In the genomic region with DNA sequence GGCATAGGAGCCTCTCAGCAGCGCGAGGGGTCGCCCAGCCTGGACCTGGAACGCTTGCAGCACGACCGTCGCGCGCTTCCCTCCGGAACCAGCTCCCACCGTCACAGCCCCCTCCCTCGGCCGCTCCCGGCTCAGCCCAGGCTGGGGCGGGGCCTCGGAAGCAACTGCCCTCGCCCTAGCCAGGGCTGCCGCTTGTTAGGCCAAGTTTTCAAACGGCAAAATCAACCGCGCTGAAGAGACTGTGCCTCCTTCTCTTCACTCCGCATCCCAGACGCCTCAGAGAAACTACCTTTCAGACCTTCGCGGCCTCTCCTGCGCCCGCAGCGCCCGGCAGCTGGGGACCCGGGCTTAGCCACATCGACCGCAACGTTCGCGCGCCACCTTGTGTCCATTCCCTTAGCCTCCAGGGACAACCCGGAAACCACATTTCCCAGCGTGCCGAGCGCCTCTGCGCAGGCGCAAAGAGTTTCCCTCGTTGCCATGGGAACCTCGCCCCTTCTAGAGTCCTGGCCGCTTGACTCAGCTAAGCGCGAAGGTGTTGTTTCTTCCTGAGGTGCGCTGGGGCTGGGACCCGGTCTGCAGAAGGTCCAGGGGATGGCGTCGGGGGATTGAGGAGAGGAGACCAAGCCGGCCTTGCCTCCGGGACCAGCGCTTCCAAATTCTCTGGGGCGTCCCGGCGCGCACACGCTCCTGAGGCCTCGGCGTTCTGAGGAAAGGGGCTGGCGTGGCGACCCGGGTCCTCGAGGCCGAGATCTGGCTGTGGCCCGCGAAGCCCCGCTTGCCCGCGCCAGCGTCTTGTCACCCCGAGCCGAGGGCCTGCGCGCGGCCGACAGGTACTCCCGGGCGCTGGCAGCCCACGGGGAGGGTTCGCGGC, we compare ENCODE assay signal across 8 cellular contexts. TPM values are rescaled to one million over a fixed set of nuclear protein-coding genes. Genes with fewer than 3 reads are reported as not detected.
DNase-seq lines count a peak whose midpoint lies in the region; ATAC-seq, FAIRE-seq and TF ChIP-seq lines count a peak whose summit lies in the region.

No MANE protein-coding gene starts in this region.

- no peak for TF ChIP-seq EP300 in upper lobe of left lung (IDR thresholded peaks at IDR 0.05)

- intact Hi-C loops in heart right ventricle (cut with DNase I) (loop anchor here (1.0 to 10.0 kb wide), 11 partner anchors 29 to 233 kb away; a partner anchor contains a TSS), posterior cingulate gyrus (cut with DNase I) (loop anchor here (1.0 to 5.0 kb wide), 3 partner anchors 51 to 235 kb away; a partner anchor contains a TSS)

- H3K27ac ChIP-seq in adipose tissue (ENCODE audit: low read depth, low read length) (peak overlapping the region; percentile 40), heart right ventricle (peak overlapping the region; percentile 84 to 97 (median 94)), upper lobe of left lung (peak overlapping the region; percentile 86 to 98 (median 90))

- H3K4me3 ChIP-seq in heart right ventricle (peak overlapping the region; percentile 68 to 94 (median 78)), upper lobe of left lung (peak overlapping the region; percentile 76 to 98 (median 87))

- H3K27me3 ChIP-seq in heart right ventricle (no peaks in the 10 kb centered on the region), upper lobe of left lung (no peaks in the 10 kb centered on the region)

- peaks cover 0 to 7% (median 0%) of the 10 kb centered on the region in 9 donors for H3K36me3 ChIP-seq in heart right ventricle
- H3K36me3 ChIP-seq in upper lobe of left lung: no peaks in the 10 kb centered on the region

- H3K4me1 ChIP-seq in heart right ventricle (peaks cover 4 to 27% (median 19%) of the 10 kb centered on the region in 9 donors), upper lobe of left lung (peaks cover 17 to 22% (median 19%) of the 10 kb centered on the region in 4 donors)

- DNase-seq in GM12891 (ENCODE audit: insufficient read length, low spot score): peak; percentile 98
- peak; percentile 97 for DNase-seq in NCI-H1417 treated with DMSO at 0.1 percent for 48 hours (lab: John Stamatoyannopoulos, UW)
- DNase-seq in SW 1271 (lab: John Stamatoyannopoulos, UW): peak; percentile 95
- peak; percentile 96 to 97 for DNase-seq in heart right ventricle
- peak; percentile 95 to 99 (median 98) for DNase-seq in posterior cingulate gyrus
- peak; percentile 96 to 97 for DNase-seq in upper lobe of left lung

- no peak for TF ChIP-seq POLR2A in GM12891 (IDR thresholded peaks at IDR 0.05; ENCODE audit: low read depth, low read length)
- peak in 2 of 4 donors; percentile 33 to 76 for TF ChIP-seq POLR2A in upper lobe of left lung (IDR thresholded peaks at IDR 0.05)

- H3K9me3 ChIP-seq in heart right ventricle (no peaks in the 10 kb centered on the region), upper lobe of left lung (no peaks in the 10 kb centered on the region)

- WGBS in adipose tissue, 3 donors: 0% methylated on average over 80 to 83 of the region's 83 CpGs
- 0% methylated on average over 83 of the region's 83 CpGs for WGBS in heart right ventricle, 2 donors
- 0% methylated on average over 17 to 59 of the region's 83 CpGs for WGBS in upper lobe of left lung, 2 donors

- TF ChIP-seq CTCF in heart right ventricle (IDR thresholded peaks at IDR 0.05) (peak; percentile 92 to 99 (median 97)), upper lobe of left lung (IDR thresholded peaks at IDR 0.05) (peak; percentile 83 to 100 (median 98))

- ATAC-seq in HG02798 (IDR thresholded peaks at IDR 0.05; ENCODE audit: poor library complexity, unreplicated experiment) (peak; percentile 87), heart right ventricle (peak; percentile 93 to 97 (median 96)), upper lobe of left lung (ENCODE audit: low FRiP score in 2 of 2) (peak; percentile 95 to 96)

- FAIRE-seq in GM12891 (lab: Jason Lieb, UNC): peak; percentile 95

TF ChIP-seq in GM12891, 5 proteins besides CTCF, POLR2A, EP300 and RAD21:
- TF ChIP-seq POU2F2 (IDR thresholded peaks at IDR 0.05; ENCODE audit: low read depth, low read length): peak; percentile 68; the same call in 1 of the 2 replicates
- TF ChIP-seq SPI1 (IDR thresholded peaks at IDR 0.05; ENCODE audit: low read depth, low read length): no peak
- TF ChIP-seq POLR2AphosphoS5 (IDR thresholded peaks at IDR 0.05; ENCODE audit: low read depth, low read length): peak; percentile 34; the same call in 1 of the 2 replicates

RNA-seq across cellular contexts. Expression of a gene that starts 14.3 kb away (rescaled TPM):
- 1.3 TPM for polyA plus RNA-seq in GM12891 (2012; ENCODE audit: low read depth, missing spikeins)
- polyA plus RNA-seq in adipose tissue: 10 to 100 TPM; 12.3 to 14.8 (median 13.0) TPM
- total RNA-seq in heart right ventricle: 10 to 100 TPM; 11.9 to 21.2 (median 15.6) TPM
- polyA plus RNA-seq in heart right ventricle: 10 to 100 TPM in 1 of 2 donors, 1 to 10 TPM in 1; 7.8 to 15.5 TPM
- total RNA-seq in upper lobe of left lung: 10 to 100 TPM; 35.9 to 99.2 (median 53.8) TPM

RNA-seq across cellular contexts. Expression of a gene that starts 28.5 kb away (rescaled TPM):
- 18.9 TPM for polyA plus RNA-seq in GM12891 (2012; ENCODE audit: low read depth, missing spikeins)
- polyA plus RNA-seq in adipose tissue (10 to 100 TPM; 13.0 to 48.7 (median 23.5) TPM), heart right ventricle (10 to 100 TPM; 14.2 to 39.4 TPM)
- total RNA-seq in heart right ventricle (10 to 100 TPM in 6 of 10 donors, 1 to 10 TPM in 4; 7.9 to 21.0 (median 12.3) TPM), upper lobe of left lung (100 to 1,000 TPM in 2 of 6 donors, 10 to 100 TPM in 4; 47.4 to 221 (median 78.3) TPM)

RNA-seq across cellular contexts. Expression of a gene that starts 35.7 kb away (rescaled TPM):
- 161 TPM for polyA plus RNA-seq in GM12891 (2012; ENCODE audit: low read depth, missing spikeins)
- polyA plus RNA-seq in adipose tissue (100 to 1,000 TPM; 116 to 188 (median 169) TPM), heart right ventricle (100 to 1,000 TPM in 1 of 2 donors, 10 to 100 TPM in 1; 66.6 to 214 TPM)
- total RNA-seq in heart right ventricle (10 to 100 TPM; 30.4 to 80.1 (median 39.6) TPM), upper lobe of left lung (100 to 1,000 TPM in 4 of 6 donors, 10 to 100 TPM in 2; 55.5 to 173 (median 106) TPM)

RNA-seq across cellular contexts. Expression of a gene that starts 51.3 kb away (rescaled TPM):
- polyA plus RNA-seq in GM12891 (2012; ENCODE audit: low read depth, missing spikeins): 101 TPM
- polyA plus RNA-seq in adipose tissue: 10 to 100 TPM; 26.8 to 70.1 (median 50.6) TPM
- 10 to 100 TPM; 34.2 to 60.9 (median 44.0) TPM for total RNA-seq in heart right ventricle
- polyA plus RNA-seq in heart right ventricle: 10 to 100 TPM; 48.0 to 65.0 TPM
- 100 to 1,000 TPM in 4 of 6 donors, 10 to 100 TPM in 2; 76.9 to 232 (median 117) TPM for total RNA-seq in upper lobe of left lung

RNA-seq across cellular contexts. Expression of a gene that starts 55.8 kb away (rescaled TPM):
- polyA plus RNA-seq in GM12891 (2012; ENCODE audit: low read depth, missing spikeins): 0.85 TPM
- polyA plus RNA-seq in adipose tissue (10 to 100 TPM in 1 of 3 donors, 1 to 10 TPM in 2; 2.7 to 17.4 (median 9.9) TPM), heart right ventricle (10 to 100 TPM in 1 of 2 donors, 1 to 10 TPM in 1; 2.6 to 12.3 TPM)
- total RNA-seq in heart right ventricle (1 to 10 TPM in 6 of 10 donors, under 1 TPM in 4; 0.31 to 2.2 (median 1.0) TPM), upper lobe of left lung (10 to 100 TPM in 2 of 6 donors, 1 to 10 TPM in 4; 3.7 to 29.5 (median 6.0) TPM)

Comparison
In these comparisons a context has a peak if more than half of its experiments do, and no peak if none do; other contexts are left out.
1. Peak in every context shown above with its lines: DNase-seq, ATAC-seq, H3K4me3 ChIP-seq and H3K27ac ChIP-seq.
2. H3K27ac ChIP-seq: peak in every context shown above with its lines; median percentile 94 in heart right ventricle; 90 in upper lobe of left lung; 40 in adipose tissue.